Comparison of ENCODE assay signal across 23 cellular contexts in genomic region chr6:42125663-42126062, GRCh38. TPM values are rescaled to one million over a fixed set of nuclear protein-coding genes. Genes with fewer than 3 reads are reported as not detected.
DNase-seq lines count a peak whose midpoint lies in the region; ATAC-seq and TF ChIP-seq lines count a peak whose summit lies in the region.
"Had no signal": no experiment of that assay in that cellular context is flagged by ENCODE, and none has a peak within 500 bp of the region (broad histone marks: within the 10 kb centered on the region; RNA-seq: fewer than 3 reads in every experiment).

No MANE protein-coding gene starts in this region.

- DNase-seq in cardiac muscle cell (ENCODE audit: low read depth in 1 of 2, low spot score in 1 of 2) (no peak), left ventricle myocardium superior (no peak), SK-N-DZ (ENCODE audit: low spot score) (peak; percentile 79), islet precursor cell (peak; percentile 76), suprapubic skin (ENCODE audit: low spot score in 2 of 2) (no peak), hypothalamus (lab: John Stamatoyannopoulos, UW) (no peak), NCI-H128 (lab: John Stamatoyannopoulos, UW; ENCODE audit: unreplicated experiment) (no peak)
- DNase-seq in stimulated activated effector memory CD8-positive, alpha-beta T cell treated with anti-CD3 and anti-CD28 coated beads, Interleukin-12 subunit alpha, Interleukin-12 subunit beta, amount 100 ng/mL, for 72 hours (ENCODE audit: low spot score in 2 of 2): no peak
- DNase-seq: GM23248, H7, NCI-H1048, NCI-H1436, NCI-H187, NCI-H2081 treated with DMSO at 0.1 percent for 48 hours, NCI-H2171 treated with DMSO at 0.1 percent for 48 hours, NCI-H524 treated with DMSO at 0.1 percent for 48 hours, NCI-H774, PC-3 had no signal

- H3K36me3 ChIP-seq in cardiac muscle cell (no peaks in the 10 kb centered on the region), suprapubic skin (peaks cover 33% of the 10 kb centered on the region)
- H3K36me3 ChIP-seq: SJSA1 had no signal

- TF ChIP-seq CTCF in cardiac muscle cell (IDR thresholded peaks at IDR 0.05; ENCODE audit: low read depth, low read length) (no peak), suprapubic skin (IDR thresholded peaks at IDR 0.05) (no peak)

- peak overlapping the region; percentile 66 for H3K27ac ChIP-seq in cardiac muscle cell
- H3K27ac ChIP-seq in suprapubic skin: peak overlapping the region; percentile 89
- H3K27ac ChIP-seq: GM23248, KMS-11, SJSA1 had no signal

- no peaks in the 10 kb centered on the region for H3K9me3 Mint-ChIP-seq in stimulated activated effector memory CD8-positive, alpha-beta T cell treated with anti-CD3 and anti-CD28 coated beads, Interleukin-12 subunit alpha, Interleukin-12 subunit beta, amount 100 ng/mL, for 72 hours

- no peaks in the 10 kb centered on the region for H3K27me3 ChIP-seq in cardiac muscle cell
- H3K27me3 ChIP-seq in suprapubic skin: no peaks in the 10 kb centered on the region
- H3K27me3 ChIP-seq: SJSA1 had no signal

- no peak overlapping the region for H3K4me3 ChIP-seq in cardiac muscle cell
- H3K4me3 ChIP-seq in suprapubic skin: no peak overlapping the region
- H3K4me3 ChIP-seq: GM23248, SJSA1 had no signal

- intact Hi-C loops in left ventricle myocardium superior (cut with micrococcal nuclease): no loop called here

- H3K9me3 ChIP-seq in cardiac muscle cell (ENCODE audit: low read depth) (no peaks in the 10 kb centered on the region), suprapubic skin (no peaks in the 10 kb centered on the region)
- H3K9me3 ChIP-seq: SJSA1 had no signal

- no peak overlapping the region for H3K27ac Mint-ChIP-seq in stimulated activated effector memory CD8-positive, alpha-beta T cell treated with anti-CD3 and anti-CD28 coated beads, Interleukin-12 subunit alpha, Interleukin-12 subunit beta, amount 100 ng/mL, for 72 hours

- TF ChIP-seq EP300 in suprapubic skin (IDR thresholded peaks at IDR 0.05): no peak

- 77% methylated on average over 3 of the region's 3 CpGs for WGBS in suprapubic skin

- no peak for ATAC-seq in left ventricle myocardium superior
- no peak for ATAC-seq in stimulated activated effector memory CD8-positive, alpha-beta T cell treated with anti-CD3 and anti-CD28 coated beads, Interleukin-12 subunit alpha, Interleukin-12 subunit beta, amount 100 ng/mL, for 72 hours
- ATAC-seq: PC-3, Right ventricle myocardium inferior had no signal

- no peaks in the 10 kb centered on the region for H3K36me3 Mint-ChIP-seq in stimulated activated effector memory CD8-positive, alpha-beta T cell treated with anti-CD3 and anti-CD28 coated beads, Interleukin-12 subunit alpha, Interleukin-12 subunit beta, amount 100 ng/mL, for 72 hours

- no peak overlapping the region for H3K4me3 Mint-ChIP-seq in stimulated activated effector memory CD8-positive, alpha-beta T cell treated with anti-CD3 and anti-CD28 coated beads, Interleukin-12 subunit alpha, Interleukin-12 subunit beta, amount 100 ng/mL, for 72 hours

- no peaks in the 10 kb centered on the region for H3K4me1 Mint-ChIP-seq in stimulated activated effector memory CD8-positive, alpha-beta T cell treated with anti-CD3 and anti-CD28 coated beads, Interleukin-12 subunit alpha, Interleukin-12 subunit beta, amount 100 ng/mL, for 72 hours

- TF ChIP-seq POLR2A in suprapubic skin (IDR thresholded peaks at IDR 0.05): no peak

- H3K4me1 ChIP-seq in cardiac muscle cell (ENCODE audit: low read depth) (peaks cover 12% of the 10 kb centered on the region), suprapubic skin (peaks cover 58% of the 10 kb centered on the region)
- H3K4me1 ChIP-seq: SJSA1 had no signal

RNA-seq across cellular contexts. Expression of gene C6orf132, which starts 16.8 kb away (rescaled TPM):
- total RNA-seq in cardiac muscle cell (1.7 and 2.7 TPM in 2 replicates), left ventricle myocardium superior (2.2 TPM), suprapubic skin (100 to 1,000 TPM; 112 to 150 (median 122) TPM)
- 0.49 and 0.56 TPM in 2 replicates for polyA plus RNA-seq in cardiac muscle cell
- polyA plus RNA-seq in SK-N-DZ (2014; cell fraction: cytosol; rRNA removed): 0.71 and 1.4 TPM in 2 replicates
- 0.06 and 0.12 TPM in 2 replicates for polyA plus RNA-seq in SK-N-DZ (2014; cell fraction: nucleus; rRNA removed)
- total RNA-seq: A172, G401, SJSA1 had no signal

RNA-seq across cellular contexts. Expression of gene GUCA1A, which starts 47.5 kb away (rescaled TPM):
- total RNA-seq in cardiac muscle cell (0.25 and 0.63 TPM in 2 replicates), left ventricle myocardium superior (not detected), suprapubic skin (under 1 TPM in 1 of 4 donors, not detected in 3; 0.76 TPM)
- 0.75 and 1.1 TPM in 2 replicates for polyA plus RNA-seq in cardiac muscle cell
- 1.2 and 1.6 TPM in 2 replicates for polyA plus RNA-seq in SK-N-DZ (2014; cell fraction: cytosol; rRNA removed)
- polyA plus RNA-seq in SK-N-DZ (2014; cell fraction: nucleus; rRNA removed): 0.47 and 2.2 TPM in 2 replicates
- total RNA-seq: A172, G401, GM23248, PC-3, Right ventricle myocardium inferior, SJSA1 had no signal
- polyA plus RNA-seq: GM23248 had no signal

Comparison
In these comparisons a context has a peak if more than half of its experiments do, and no peak if none do; other contexts are left out.
1. DNase-seq: peak in SK-N-DZ (single experiment) and islet precursor cell (single experiment); none in cardiac muscle cell (0 of 2), left ventricle myocardium superior (single experiment), suprapubic skin (0 of 2), hypothalamus (0 of 51), stimulated activated effector memory CD8-positive, alpha-beta T cell treated with anti-CD3 and anti-CD28 coated beads, Interleukin-12 subunit alpha, Interleukin-12 subunit beta, amount 100 ng/mL, for 72 hours (0 of 2) and NCI-H128 (single experiment).
2. RNA of gene C6orf132, which starts 16.8 kb away (total RNA-seq): 112 to 150 TPM in suprapubic skin; 1.7 to 2.7 TPM in cardiac muscle cell and 2.2 TPM in left ventricle myocardium superior (single experiment); every median in the first group is over 10 times any median in the second.